In the genomic region with DNA sequence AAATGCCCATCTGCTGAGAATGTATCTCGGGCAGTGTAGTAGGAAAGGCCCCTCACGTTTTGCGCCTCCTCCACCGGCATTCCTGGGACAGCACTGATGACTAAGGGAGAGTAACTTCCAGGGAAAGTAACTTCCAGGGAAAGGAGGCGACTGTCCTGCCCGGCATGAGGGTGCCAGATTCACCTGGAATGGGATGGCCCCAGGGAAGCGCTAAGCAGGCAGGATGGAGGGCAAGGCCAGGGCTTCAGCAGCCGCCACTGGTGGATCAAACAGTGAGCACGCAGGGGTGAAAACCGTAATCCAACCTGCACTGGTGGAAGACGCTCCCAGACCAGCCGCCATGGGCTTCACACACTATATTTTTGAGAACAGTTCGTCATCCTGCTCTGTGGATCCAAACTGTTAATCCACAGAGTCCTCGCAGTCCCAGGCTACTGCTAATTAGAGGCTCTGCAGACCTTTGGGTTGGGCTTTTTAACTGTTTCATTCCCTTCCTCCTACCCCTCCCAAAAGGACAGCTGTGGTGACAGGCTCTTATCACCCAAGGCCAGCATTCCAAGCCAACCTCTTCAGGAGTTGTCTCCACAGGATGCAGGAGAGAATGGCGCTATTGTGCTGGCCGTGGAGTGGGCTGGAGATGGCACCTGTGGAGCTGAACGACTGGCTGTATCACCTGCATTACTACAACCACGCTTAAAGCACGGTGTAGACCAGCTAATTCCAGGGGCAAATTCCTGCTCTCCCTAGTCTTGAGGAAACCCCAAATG, we compare ENCODE assay signal across 20 cellular contexts.
DNase-seq lines count a peak whose midpoint lies in the region; ATAC-seq and TF ChIP-seq lines count a peak whose summit lies in the region.
"Had no signal": no experiment of that assay in that cellular context is flagged by ENCODE, and none has a peak within 500 bp of the region (broad histone marks: within the 10 kb centered on the region; RNA-seq: fewer than 3 reads in every experiment).

No MANE protein-coding gene starts in this region.

- H3K36me3 ChIP-seq in spleen (no peaks in the 10 kb centered on the region), mesenchymal stem cell (ENCODE audit: control insufficient read depth in 1 of 2, insufficient read depth in 2 of 2, low read depth in 1 of 2, low read length in 2 of 2) (no peaks in the 10 kb centered on the region)
- H3K36me3 ChIP-seq: colonic mucosa, left lung, MG63, WERI-Rb-1 had no signal

- ATAC-seq in left lobe of liver (no peak), GM18520 (IDR thresholded peaks at IDR 0.05; ENCODE audit: unreplicated experiment) (no peak)
- ATAC-seq: activated CD8-positive, alpha-beta T cell treated with anti-CD3 and anti-CD28 coated beads for 36 hours; activated naive CD8-positive, alpha-beta T cell treated with anti-CD3 and anti-CD28 coated beads, Interleukin-2, amount 50 U/mL, for 24 hours; left lung had no signal

- H3K9me3 ChIP-seq in spleen (no peaks in the 10 kb centered on the region), mesenchymal stem cell (ENCODE audit: control insufficient read depth, low read length) (no peaks in the 10 kb centered on the region)
- H3K9me3 ChIP-seq: colonic mucosa, left lung, MG63 had no signal

- no peak for TF ChIP-seq POLR2A in spleen (IDR thresholded peaks at IDR 0.05)

- no peak overlapping the region for H2AFZ ChIP-seq in mesenchymal stem cell (ENCODE audit: low read depth, low read length)

- H4K8ac ChIP-seq in mesenchymal stem cell (ENCODE audit: low read length) = no peak overlapping the region

- 75 to 91% (median 81%) methylated on average over 18 to 19 of the region's 19 CpGs for WGBS in spleen, 5 donors
- 69% methylated on average over 19 of the region's 19 CpGs for WGBS in mesenchymal stem cell

- no peaks in the 10 kb centered on the region for H3K79me1 ChIP-seq in mesenchymal stem cell (replicated peaks; ENCODE audit: low read length, poor library complexity, severe bottlenecking)

- no peak overlapping the region for H4K91ac ChIP-seq in mesenchymal stem cell (ENCODE audit: low read length)

- intact Hi-C loops in spleen (cut with DNase I; ENCODE audit: low total_unique reads) = no loop called here

- H3K23ac ChIP-seq in mesenchymal stem cell (ENCODE audit: low read length in 2 of 2) = no peak overlapping the region

- no peak overlapping the region for H2BK12ac ChIP-seq in mesenchymal stem cell (ENCODE audit: low read length in 2 of 2)

- no peak for TF ChIP-seq CTCF in spleen (IDR thresholded peaks at IDR 0.05 in 8 of 11, conservative IDR thresholded peaks at IDR 0.05 in 3 of 11)

- no peak overlapping the region for H2BK120ac ChIP-seq in mesenchymal stem cell (ENCODE audit: low read depth, low read length)

- H3K4me2 ChIP-seq in mesenchymal stem cell (ENCODE audit: low read length, poor library complexity, severe bottlenecking) = no peak overlapping the region

- no peak overlapping the region for H3K9ac ChIP-seq in mesenchymal stem cell (ENCODE audit: low read length)

- H3K14ac ChIP-seq in mesenchymal stem cell (ENCODE audit: low read length in 2 of 2) = no peak overlapping the region

- H3K27ac ChIP-seq in spleen = peak overlapping the region in 5 of 8 donors; percentile 2 to 40 (median 36)
- no peak overlapping the region for H3K27ac ChIP-seq in mesenchymal stem cell (ENCODE audit: low read length, poor library complexity, severe bottlenecking)
- H3K27ac ChIP-seq: colonic mucosa, left lung, SK-N-MC, WERI-Rb-1 had no signal

- no peak overlapping the region for H3K18ac ChIP-seq in mesenchymal stem cell (ENCODE audit: low read depth in 1 of 2, low read length in 2 of 2)

- H3K4me1 ChIP-seq in spleen (no peaks in the 10 kb centered on the region), mesenchymal stem cell (ENCODE audit: control insufficient read depth, insufficient read depth, low read depth, low read length) (peaks cover 1% of the 10 kb centered on the region)
- H3K4me1 ChIP-seq: colonic mucosa, left lung had no signal

- no peak overlapping the region for H3K4me3 ChIP-seq in spleen
- no peak overlapping the region for H3K4me3 ChIP-seq in mesenchymal stem cell (ENCODE audit: insufficient read depth in 1 of 2, low read depth in 1 of 2, low read length in 2 of 2)
- H3K4me3 ChIP-seq: colonic mucosa, left lung, MG63, SK-N-MC had no signal

- no peak overlapping the region for H2AK5ac ChIP-seq in mesenchymal stem cell (ENCODE audit: low read length, severe bottlenecking)

- peak; percentile 3 for DNase-seq in activated CD4-positive, alpha-beta T cell treated with anti-CD3 and anti-CD28 coated beads for 1 hour
- DNase-seq in activated CD4-positive, alpha-beta T cell treated with anti-CD3 and anti-CD28 coated beads, Interleukin-2, amount 50 U/mL, for 4 hours = no peak
- DNase-seq in NCI-H2029 treated with DMSO at 0.1 percent for 48 hours (lab: John Stamatoyannopoulos, UW) (peak; percentile 39), left lobe of liver (ENCODE audit: low spot score) (peak; percentile 40), spleen (peak; percentile 52), mesenchymal stem cell (no peak), COLO829 (ENCODE audit: low spot score) (no peak)
- DNase-seq: ACHN; activated CD8-positive, alpha-beta T cell treated with anti-CD3 and anti-CD28 coated beads for 36 hours; activated naive CD8-positive, alpha-beta T cell treated with anti-CD3 and anti-CD28 coated beads, Interleukin-2, amount 50 U/mL, for 24 hours; colonic mucosa; MG63; NCI-H1436 treated with DMSO at 0.1 percent for 48 hours; NCI-H226; NK-92 treated with Interleukin-12 subunit alpha and Interleukin-12 subunit beta, amount 100 ng/mL, for 24 hours; retina; WERI-Rb-1 had no signal

- H3K27me3 ChIP-seq in spleen (replicated peaks in 1 of 7) = peaks cover 0 to 35% (median 0%) of the 10 kb centered on the region in 7 donors
- H3K27me3 ChIP-seq in mesenchymal stem cell (ENCODE audit: control insufficient read depth in 1 of 2, insufficient read depth in 1 of 2, low read length in 2 of 2) = peaks cover 0 to 15% of the 10 kb centered on the region in 2 experiments
- H3K27me3 ChIP-seq: colonic mucosa, MG63 had no signal

- no peak overlapping the region for H2BK15ac ChIP-seq in mesenchymal stem cell (ENCODE audit: low read depth, poor library complexity, severe bottlenecking)

- no peak overlapping the region for H3K4ac ChIP-seq in mesenchymal stem cell (ENCODE audit: low read depth in 1 of 2, low read length in 2 of 2)

- H2BK5ac ChIP-seq in mesenchymal stem cell (ENCODE audit: low read depth, low read length, poor library complexity, severe bottlenecking) = no peak overlapping the region

Comparison
In these comparisons a context has a peak if more than half of its experiments do, and no peak if none do; other contexts are left out.
1. DNase-seq: peak in activated CD4-positive, alpha-beta T cell treated with anti-CD3 and anti-CD28 coated beads for 1 hour (single experiment), NCI-H2029 treated with DMSO at 0.1 percent for 48 hours (single experiment), left lobe of liver (single experiment) and spleen (single experiment); none in activated CD4-positive, alpha-beta T cell treated with anti-CD3 and anti-CD28 coated beads, Interleukin-2, amount 50 U/mL, for 4 hours (0 of 2), mesenchymal stem cell (single experiment) and COLO829 (single experiment).